Comparison of ENCODE assay signal across 12 cellular contexts in genomic region chr2:217941886-217942728, GRCh38.
DNase-seq lines count a peak whose midpoint lies in the region; ATAC-seq and TF ChIP-seq lines count a peak whose summit lies in the region.
"Had no signal": no experiment of that assay in that cellular context is flagged by ENCODE, and none has a peak within 500 bp of the region (broad histone marks: within the 10 kb centered on the region; RNA-seq: fewer than 3 reads in every experiment).

No MANE protein-coding gene starts in this region.

- H3K27ac ChIP-seq in muscle layer of colon (ENCODE audit: low read depth, low read length) (peak overlapping the region; percentile 97), tibial nerve (peak overlapping the region; percentile 49 to 91 (median 82))
- H3K27ac ChIP-seq: 22Rv1 had no signal

- H3K4me1 ChIP-seq in muscle layer of colon (ENCODE audit: insufficient read depth, low read length) (peaks cover 57% of the 10 kb centered on the region), tibial nerve (peaks cover 0 to 89% (median 43%) of the 10 kb centered on the region in 4 donors)

- H3K27me3 Mint-ChIP-seq in activated T-cell treated with anti-CD3 and anti-CD28 coated beads, Interleukin-2, amount 50 U/mL, for 4 hours (ENCODE audit: low read depth), result peaks cover 10% of the 10 kb centered on the region

- no peaks in the 10 kb centered on the region for H3K9me3 ChIP-seq in muscle layer of colon (ENCODE audit: low read length)
- no peaks in the 10 kb centered on the region for H3K9me3 ChIP-seq in tibial nerve

- no peak for TF ChIP-seq POLR2A in tibial nerve (IDR thresholded peaks at IDR 0.05)

- H3K4me1 Mint-ChIP-seq in activated T-cell treated with anti-CD3 and anti-CD28 coated beads, Interleukin-2, amount 50 U/mL, for 4 hours (ENCODE audit: low read depth), result no peaks in the 10 kb centered on the region

- H3K27me3 ChIP-seq in muscle layer of colon (ENCODE audit: control insufficient read depth in 1 of 2, insufficient read depth in 2 of 2, low read length in 2 of 2) (no peaks in the 10 kb centered on the region), tibial nerve (no peaks in the 10 kb centered on the region)

- H3K4me3 ChIP-seq in epithelial cell of proximal tubule (ENCODE audit: low read depth, low read length) (peak overlapping the region; percentile 99), muscle layer of colon (ENCODE audit: low read depth in 1 of 2, low read length in 2 of 2) (peak overlapping the region; percentile 85 to 92), tibial nerve (peak overlapping the region; percentile 50 to 65 (median 54))

- H3K36me3 Mint-ChIP-seq in activated T-cell treated with anti-CD3 and anti-CD28 coated beads, Interleukin-2, amount 50 U/mL, for 4 hours (ENCODE audit: insufficient read depth), result no peaks in the 10 kb centered on the region

- H3K9me3 Mint-ChIP-seq in activated T-cell treated with anti-CD3 and anti-CD28 coated beads, Interleukin-2, amount 50 U/mL, for 4 hours, result no peaks in the 10 kb centered on the region
- H3K9me3 Mint-ChIP-seq: T-helper 2 cell treated with Interferon-gamma antibody and Interleukin-4, amounts not matched to agents 5 μg/mL and 100 μg/mL, for 36 hours had no signal

- 46 to 70% methylated on average over 3 to 8 of the region's 8 CpGs for WGBS in tibial nerve, 2 donors

- DNase-seq in NCI-H2029 (lab: John Stamatoyannopoulos, UW), result peak; percentile 47
- DNase-seq in NCI-H2029 treated with DMSO at 0.1 percent for 48 hours (lab: John Stamatoyannopoulos, UW), result no peak
- DNase-seq in epithelial cell of proximal tubule (ENCODE audit: low read depth), result no peak
- DNase-seq in tibial nerve (ENCODE audit: low spot score in 2 of 2), result no peak
- DNase-seq in activated T-cell treated with anti-CD3 and anti-CD28 coated beads, Interleukin-2, amount 50 U/mL, for 4 hours, result no peak
- DNase-seq in amniotic stem cell (lab: John Stamatoyannopoulos, UW), result no peak
- DNase-seq: activated T-cell treated with anti-CD3 and anti-CD28 coated beads, Interleukin-2, amount 50 U/mL, for 1 hour; small intestine had no signal

- H3K36me3 ChIP-seq in muscle layer of colon (ENCODE audit: insufficient read depth, low read length) (peaks cover 11% of the 10 kb centered on the region), tibial nerve (peaks cover 0 to 3% (median 0%) of the 10 kb centered on the region in 3 donors)

- no peak overlapping the region for H3K4me3 Mint-ChIP-seq in activated T-cell treated with anti-CD3 and anti-CD28 coated beads, Interleukin-2, amount 50 U/mL, for 4 hours
- H3K4me3 Mint-ChIP-seq: T-helper 2 cell treated with Interferon-gamma antibody and Interleukin-4, amounts not matched to agents 5 μg/mL and 100 μg/mL, for 36 hours had no signal

- TF ChIP-seq CTCF in epithelial cell of proximal tubule (conservative IDR thresholded peaks at IDR 0.05; ENCODE audit: low read depth, low read length), result no peak
- TF ChIP-seq CTCF in tibial nerve (IDR thresholded peaks at IDR 0.05), result no peak

- no peak for ATAC-seq in activated T-cell treated with anti-CD3 and anti-CD28 coated beads, Interleukin-2, amount 50 U/mL, for 4 hours
- ATAC-seq in GM18909 (IDR thresholded peaks at IDR 0.05; ENCODE audit: poor library complexity, unreplicated experiment), result no peak

- TF ChIP-seq EP300 in tibial nerve (IDR thresholded peaks at IDR 0.05), result no peak

- H3K9ac ChIP-seq in muscle layer of colon (ENCODE audit: low read length), result peak overlapping the region; percentile 94
